ENCODE assay signal across 1 cellular context in the genomic region with DNA sequence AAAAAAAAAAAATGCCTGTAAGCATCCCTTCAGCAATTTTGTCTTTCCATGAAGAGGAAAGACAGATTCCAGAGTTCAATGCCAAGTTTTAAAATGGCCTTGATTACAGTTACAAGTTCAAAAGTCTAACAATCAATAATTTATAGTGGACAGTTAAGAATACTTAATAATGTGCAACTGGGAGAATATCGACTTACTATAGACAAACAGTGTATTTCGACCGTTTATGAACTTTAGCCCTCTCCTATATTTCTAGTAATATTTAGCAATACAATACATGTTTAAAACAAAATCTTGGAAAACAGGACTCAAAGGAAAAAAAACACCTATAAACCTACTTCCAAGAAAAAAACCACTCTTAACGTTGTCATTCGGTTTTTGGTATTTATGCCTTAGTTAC.
TF ChIP-seq lines count a peak whose summit lies in the region.

No MANE protein-coding gene starts in this region.

TF ChIP-seq in WTC11, 78 proteins besides CTCF, POLR2A, EP300 and RAD21 (continued from another document):
- TF ChIP-seq PREB (CRISPR knock-in tag; IDR thresholded peaks at IDR 0.05; ENCODE audit: borderline replicate concordance): no peak
- TF ChIP-seq SMAD3 (CRISPR knock-in tag; IDR thresholded peaks at IDR 0.05; ENCODE audit: borderline replicate concordance): no peak
- TF ChIP-seq HMGXB4 (CRISPR knock-in tag; IDR thresholded peaks at IDR 0.05): no peak
- no peak for TF ChIP-seq FOXP1 (CRISPR knock-in tag; IDR thresholded peaks at IDR 0.05; ENCODE audit: borderline replicate concordance)
- TF ChIP-seq ZNF416 (CRISPR knock-in tag; IDR thresholded peaks at IDR 0.05): no peak
TF ChIP-seq in WTC11: peak in this region for 0.
